1 cellular context compared by ENCODE assay signal in the genomic region with DNA sequence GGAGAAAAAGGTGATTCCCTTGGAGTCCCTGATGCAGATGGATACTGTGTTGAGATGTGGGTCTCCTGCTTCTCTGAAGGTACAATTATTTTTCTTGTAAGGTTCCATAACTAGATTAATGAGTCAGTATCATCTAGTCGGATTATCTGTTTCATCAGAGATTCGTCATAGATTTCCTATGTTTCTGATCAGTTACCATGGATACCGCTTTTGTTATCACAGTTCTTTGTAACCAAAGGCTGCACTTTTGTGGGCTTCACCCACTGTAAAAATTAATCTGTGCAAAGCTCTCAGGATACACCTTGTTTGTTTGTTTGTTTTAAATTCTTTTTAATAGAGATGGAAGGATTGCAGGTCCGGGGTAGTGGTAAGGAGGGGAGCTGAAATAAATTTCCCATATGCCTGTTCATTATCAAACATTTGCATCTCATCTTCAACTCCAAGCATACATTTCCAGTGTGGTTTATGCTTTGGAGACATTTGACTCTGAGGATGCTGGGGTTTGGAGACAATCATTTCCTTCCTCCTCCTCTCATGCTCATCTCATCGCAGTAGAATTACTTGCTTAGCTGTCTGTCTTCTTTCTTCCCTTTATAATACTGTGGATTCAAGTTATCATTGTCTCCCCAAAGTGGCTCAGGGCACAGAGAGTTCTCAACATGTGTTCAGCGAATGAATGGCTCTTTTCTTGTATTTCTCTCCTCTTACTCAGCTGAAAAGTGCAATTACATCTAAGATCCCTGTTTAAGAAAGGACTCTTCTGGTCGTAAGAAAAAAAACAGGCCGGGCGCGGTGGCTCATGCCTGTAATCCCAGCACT.
TF ChIP-seq lines count a peak whose summit lies in the region.

No MANE protein-coding gene starts in this region.

TF ChIP-seq in GM23338, 12 proteins besides CTCF, POLR2A, EP300 and RAD21 (continued from another document):
- TF ChIP-seq, protein P1, sequence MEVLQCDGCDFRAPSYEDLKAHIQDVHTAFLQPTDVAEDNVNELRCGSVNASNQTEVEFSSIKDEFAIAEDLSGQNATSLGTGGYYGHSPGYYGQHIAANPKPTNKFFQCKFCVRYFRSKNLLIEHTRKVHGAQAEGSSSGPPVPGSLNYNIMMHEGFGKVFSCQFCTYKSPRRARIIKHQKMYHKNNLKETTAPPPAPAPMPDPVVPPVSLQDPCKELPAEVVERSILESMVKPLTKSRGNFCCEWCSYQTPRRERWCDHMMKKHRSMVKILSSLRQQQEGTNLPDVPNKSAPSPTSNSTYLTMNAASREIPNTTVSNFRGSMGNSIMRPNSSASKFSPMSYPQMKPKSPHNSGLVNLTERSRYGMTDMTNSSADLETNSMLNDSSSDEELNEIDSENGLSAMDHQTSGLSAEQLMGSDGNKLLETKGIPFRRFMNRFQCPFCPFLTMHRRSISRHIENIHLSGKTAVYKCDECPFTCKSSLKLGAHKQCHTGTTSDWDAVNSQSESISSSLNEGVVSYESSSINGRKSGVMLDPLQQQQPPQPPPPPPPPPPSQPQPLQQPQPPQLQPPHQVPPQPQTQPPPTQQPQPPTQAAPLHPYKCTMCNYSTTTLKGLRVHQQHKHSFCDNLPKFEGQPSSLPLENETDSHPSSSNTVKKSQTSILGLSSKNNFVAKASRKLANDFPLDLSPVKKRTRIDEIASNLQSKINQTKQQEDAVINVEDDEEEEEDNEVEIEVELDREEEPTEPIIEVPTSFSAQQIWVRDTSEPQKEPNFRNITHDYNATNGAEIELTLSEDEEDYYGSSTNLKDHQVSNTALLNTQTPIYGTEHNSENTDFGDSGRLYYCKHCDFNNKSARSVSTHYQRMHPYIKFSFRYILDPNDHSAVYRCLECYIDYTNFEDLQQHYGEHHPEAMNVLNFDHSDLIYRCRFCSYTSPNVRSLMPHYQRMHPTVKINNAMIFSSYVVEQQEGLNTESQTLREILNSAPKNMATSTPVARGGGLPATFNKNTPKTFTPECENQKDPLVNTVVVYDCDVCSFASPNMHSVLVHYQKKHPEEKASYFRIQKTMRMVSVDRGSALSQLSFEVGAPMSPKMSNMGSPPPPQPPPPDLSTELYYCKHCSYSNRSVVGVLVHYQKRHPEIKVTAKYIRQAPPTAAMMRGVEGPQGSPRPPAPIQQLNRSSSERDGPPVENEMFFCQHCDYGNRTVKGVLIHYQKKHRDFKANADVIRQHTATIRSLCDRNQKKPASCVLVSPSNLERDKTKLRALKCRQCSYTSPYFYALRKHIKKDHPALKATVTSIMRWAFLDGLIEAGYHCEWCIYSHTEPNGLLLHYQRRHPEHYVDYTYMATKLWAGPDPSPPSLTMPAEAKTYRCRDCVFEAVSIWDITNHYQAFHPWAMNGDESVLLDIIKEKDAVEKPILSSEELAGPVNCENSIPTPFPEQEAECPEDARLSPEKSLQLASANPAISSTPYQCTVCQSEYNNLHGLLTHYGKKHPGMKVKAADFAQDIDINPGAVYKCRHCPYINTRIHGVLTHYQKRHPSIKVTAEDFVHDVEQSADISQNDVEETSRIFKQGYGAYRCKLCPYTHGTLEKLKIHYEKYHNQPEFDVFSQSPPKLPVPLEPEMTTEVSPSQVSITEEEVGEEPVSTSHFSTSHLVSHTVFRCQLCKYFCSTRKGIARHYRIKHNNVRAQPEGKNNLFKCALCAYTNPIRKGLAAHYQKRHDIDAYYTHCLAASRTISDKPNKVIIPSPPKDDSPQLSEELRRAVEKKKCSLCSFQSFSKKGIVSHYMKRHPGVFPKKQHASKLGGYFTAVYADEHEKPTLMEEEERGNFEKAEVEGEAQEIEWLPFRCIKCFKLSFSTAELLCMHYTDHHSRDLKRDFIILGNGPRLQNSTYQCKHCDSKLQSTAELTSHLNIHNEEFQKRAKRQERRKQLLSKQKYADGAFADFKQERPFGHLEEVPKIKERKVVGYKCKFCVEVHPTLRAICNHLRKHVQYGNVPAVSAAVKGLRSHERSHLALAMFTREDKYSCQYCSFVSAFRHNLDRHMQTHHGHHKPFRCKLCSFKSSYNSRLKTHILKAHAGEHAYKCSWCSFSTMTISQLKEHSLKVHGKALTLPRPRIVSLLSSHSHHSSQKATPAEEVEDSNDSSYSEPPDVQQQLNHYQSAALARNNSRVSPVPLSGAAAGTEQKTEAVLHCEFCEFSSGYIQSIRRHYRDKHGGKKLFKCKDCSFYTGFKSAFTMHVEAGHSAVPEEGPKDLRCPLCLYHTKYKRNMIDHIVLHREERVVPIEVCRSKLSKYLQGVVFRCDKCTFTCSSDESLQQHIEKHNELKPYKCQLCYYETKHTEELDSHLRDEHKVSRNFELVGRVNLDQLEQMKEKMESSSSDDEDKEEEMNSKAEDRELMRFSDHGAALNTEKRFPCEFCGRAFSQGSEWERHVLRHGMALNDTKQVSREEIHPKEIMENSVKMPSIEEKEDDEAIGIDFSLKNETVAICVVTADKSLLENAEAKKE (CRISPR knock-in tag; IDR thresholded peaks at IDR 0.05): no peak
- TF ChIP-seq NANOG (IDR thresholded peaks at IDR 0.05; ENCODE audit: borderline replicate concordance) (no peak), CREB1 (CRISPR knock-in tag; IDR thresholded peaks at IDR 0.05; ENCODE audit: low read depth) (no peak), STAT1 (IDR thresholded peaks at IDR 0.05; ENCODE audit: unreplicated experiment) (no peak), EZH2 (IDR thresholded peaks at IDR 0.05; ENCODE audit: low read depth, unreplicated experiment) (no peak), JUNB (IDR thresholded peaks at IDR 0.05; ENCODE audit: unreplicated experiment) (no peak), POLR2AphosphoS5 (IDR thresholded peaks at IDR 0.05; ENCODE audit: low read depth) (no peak)
- TF ChIP-seq, protein P2, sequence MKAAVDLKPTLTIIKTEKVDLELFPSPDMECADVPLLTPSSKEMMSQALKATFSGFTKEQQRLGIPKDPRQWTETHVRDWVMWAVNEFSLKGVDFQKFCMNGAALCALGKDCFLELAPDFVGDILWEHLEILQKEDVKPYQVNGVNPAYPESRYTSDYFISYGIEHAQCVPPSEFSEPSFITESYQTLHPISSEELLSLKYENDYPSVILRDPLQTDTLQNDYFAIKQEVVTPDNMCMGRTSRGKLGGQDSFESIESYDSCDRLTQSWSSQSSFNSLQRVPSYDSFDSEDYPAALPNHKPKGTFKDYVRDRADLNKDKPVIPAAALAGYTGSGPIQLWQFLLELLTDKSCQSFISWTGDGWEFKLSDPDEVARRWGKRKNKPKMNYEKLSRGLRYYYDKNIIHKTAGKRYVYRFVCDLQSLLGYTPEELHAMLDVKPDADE (IDR thresholded peaks at IDR 0.05): no peak
- TF ChIP-seq, protein P3, sequence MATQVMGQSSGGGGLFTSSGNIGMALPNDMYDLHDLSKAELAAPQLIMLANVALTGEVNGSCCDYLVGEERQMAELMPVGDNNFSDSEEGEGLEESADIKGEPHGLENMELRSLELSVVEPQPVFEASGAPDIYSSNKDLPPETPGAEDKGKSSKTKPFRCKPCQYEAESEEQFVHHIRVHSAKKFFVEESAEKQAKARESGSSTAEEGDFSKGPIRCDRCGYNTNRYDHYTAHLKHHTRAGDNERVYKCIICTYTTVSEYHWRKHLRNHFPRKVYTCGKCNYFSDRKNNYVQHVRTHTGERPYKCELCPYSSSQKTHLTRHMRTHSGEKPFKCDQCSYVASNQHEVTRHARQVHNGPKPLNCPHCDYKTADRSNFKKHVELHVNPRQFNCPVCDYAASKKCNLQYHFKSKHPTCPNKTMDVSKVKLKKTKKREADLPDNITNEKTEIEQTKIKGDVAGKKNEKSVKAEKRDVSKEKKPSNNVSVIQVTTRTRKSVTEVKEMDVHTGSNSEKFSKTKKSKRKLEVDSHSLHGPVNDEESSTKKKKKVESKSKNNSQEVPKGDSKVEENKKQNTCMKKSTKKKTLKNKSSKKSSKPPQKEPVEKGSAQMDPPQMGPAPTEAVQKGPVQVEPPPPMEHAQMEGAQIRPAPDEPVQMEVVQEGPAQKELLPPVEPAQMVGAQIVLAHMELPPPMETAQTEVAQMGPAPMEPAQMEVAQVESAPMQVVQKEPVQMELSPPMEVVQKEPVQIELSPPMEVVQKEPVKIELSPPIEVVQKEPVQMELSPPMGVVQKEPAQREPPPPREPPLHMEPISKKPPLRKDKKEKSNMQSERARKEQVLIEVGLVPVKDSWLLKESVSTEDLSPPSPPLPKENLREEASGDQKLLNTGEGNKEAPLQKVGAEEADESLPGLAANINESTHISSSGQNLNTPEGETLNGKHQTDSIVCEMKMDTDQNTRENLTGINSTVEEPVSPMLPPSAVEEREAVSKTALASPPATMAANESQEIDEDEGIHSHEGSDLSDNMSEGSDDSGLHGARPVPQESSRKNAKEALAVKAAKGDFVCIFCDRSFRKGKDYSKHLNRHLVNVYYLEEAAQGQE (IDR thresholded peaks at IDR 0.05; ENCODE audit: unreplicated experiment): no peak
